ENCODE assay signal across 11 cellular contexts in genomic region chr3:104952160-104952559, GRCh38.
"Had no signal": no experiment of that assay in that cellular context is flagged by ENCODE, and none has a peak within 500 bp of the region (broad histone marks: within the 10 kb centered on the region; RNA-seq: fewer than 3 reads in every experiment).

No MANE protein-coding gene starts in this region.

- H3K27ac ChIP-seq: cardiac muscle cell, pancreas, stomach, thoracic aorta had no signal

- FAIRE-seq: pancreas had no signal

- H3K9me3 ChIP-seq: pancreas, thoracic aorta had no signal

- H3K36me3 ChIP-seq: cardiac muscle cell, pancreas, stomach, thoracic aorta had no signal

- H3K27me3 ChIP-seq: cardiac muscle cell, pancreas, stomach had no signal

- H3K4me1 ChIP-seq: pancreas had no signal

- H3K4me3 ChIP-seq: cardiac muscle cell, pancreas, stomach, thoracic aorta had no signal

- DNase-seq: activated CD4-positive, alpha-beta memory T cell treated with anti-CD3 and anti-CD28 coated beads for 36 hours; activated gamma-delta T cell treated with Interleukin-2 at 50 U/mL for 16 hours; activated naive CD8-positive, alpha-beta T cell treated with anti-CD3 and anti-CD28 coated beads for 36 hours; activated T-cell treated with anti-CD3 and anti-CD28 coated beads, Interleukin-2, amount 50 U/mL, for 72 hours; aorta; effector memory CD4-positive, alpha-beta T cell had no signal

- ATAC-seq: activated T-cell treated with anti-CD3 and anti-CD28 coated beads, Interleukin-2, amount 50 U/mL, for 72 hours; natural killer cell treated with Interleukin-12 subunit alpha and Interleukin-12 subunit beta and Interleukin-15 and Interleukin-18, amount 100 ng/mL, for 72 hours had no signal
